9 cellular contexts compared by ENCODE assay signal in genomic region chr15:90558182-90558581, GRCh38. TPM values are rescaled to one million over a fixed set of nuclear protein-coding genes. Genes with fewer than 3 reads are reported as not detected.
DNase-seq lines count a peak whose midpoint lies in the region; ATAC-seq and TF ChIP-seq lines count a peak whose summit lies in the region.
"Had no signal": no experiment of that assay in that cellular context is flagged by ENCODE, and none has a peak within 500 bp of the region (broad histone marks: within the 10 kb centered on the region; RNA-seq: fewer than 3 reads in every experiment).

No MANE protein-coding gene starts in this region.

- H3K27ac ChIP-seq in uterus: peak overlapping the region; percentile 77 to 83

- DNase-seq in activated naive CD4-positive, alpha-beta T cell treated with anti-CD3 and anti-CD28 coated beads, Interleukin-2, amount 50 U/mL, for 72 hours (ENCODE audit: low spot score in 2 of 2): no peak
- no peak for DNase-seq in activated naive CD4-positive, alpha-beta T cell treated with anti-CD3 and anti-CD28 coated beads for 36 hours
- DNase-seq in medulla oblongata (ENCODE audit: extremely low spot score) (peak; percentile 52), uterus (peak in 1 of 2 donors; percentile 43), GM13977 (ENCODE audit: low spot score) (no peak)
- DNase-seq: NCI-H748 treated with DMSO at 0.1 percent for 48 hours had no signal

- no peak for TF ChIP-seq POLR2A in uterus (IDR thresholded peaks at IDR 0.05)

- peaks cover 9 to 15% of the 10 kb centered on the region in 2 donors for H3K4me1 ChIP-seq in uterus

- H3K4me3 ChIP-seq in uterus: no peak overlapping the region

- H3K4me3 Mint-ChIP-seq in activated naive CD4-positive, alpha-beta T cell treated with anti-CD3 and anti-CD28 coated beads for 36 hours: no peak overlapping the region
- peak overlapping the region in 4 of 5 experiments; percentile 2 to 41 (median 20) for H3K4me3 Mint-ChIP-seq in brain

- CTCF ChIA-PET in activated naive CD4-positive, alpha-beta T cell treated with anti-CD3 and anti-CD28 coated beads for 36 hours (lab: Charles Lee): no interaction called here

- no peaks in the 10 kb centered on the region for H3K9me3 Mint-ChIP-seq in activated naive CD4-positive, alpha-beta T cell treated with anti-CD3 and anti-CD28 coated beads, Interleukin-2, amount 50 U/mL, for 72 hours
- H3K9me3 Mint-ChIP-seq in activated naive CD4-positive, alpha-beta T cell treated with anti-CD3 and anti-CD28 coated beads for 36 hours: no peaks in the 10 kb centered on the region
- H3K9me3 Mint-ChIP-seq in brain: peaks cover 0 to 7% (median 0%) of the 10 kb centered on the region in 5 experiments

- no peaks in the 10 kb centered on the region for H3K9me3 ChIP-seq in uterus

- peaks cover 74% of the 10 kb centered on the region for H3K4me1 Mint-ChIP-seq in activated naive CD4-positive, alpha-beta T cell treated with anti-CD3 and anti-CD28 coated beads for 36 hours (ENCODE audit: low read depth)
- peaks cover 75% of the 10 kb centered on the region for H3K4me1 Mint-ChIP-seq in brain

- no peaks in the 10 kb centered on the region for H3K27me3 ChIP-seq in uterus

- H3K36me3 ChIP-seq in uterus: no peaks in the 10 kb centered on the region

- H3K36me3 Mint-ChIP-seq in activated naive CD4-positive, alpha-beta T cell treated with anti-CD3 and anti-CD28 coated beads, Interleukin-2, amount 50 U/mL, for 72 hours: peaks cover 0 to 31% of the 10 kb centered on the region in 2 donors
- peaks cover 19% of the 10 kb centered on the region for H3K36me3 Mint-ChIP-seq in activated naive CD4-positive, alpha-beta T cell treated with anti-CD3 and anti-CD28 coated beads for 36 hours (ENCODE audit: low read depth)
- H3K36me3 Mint-ChIP-seq in brain: peaks cover 25% of the 10 kb centered on the region

- no peak for ATAC-seq in activated naive CD4-positive, alpha-beta T cell treated with anti-CD3 and anti-CD28 coated beads, Interleukin-2, amount 50 U/mL, for 72 hours
- no peak for ATAC-seq in HG03521 (IDR thresholded peaks at IDR 0.05; ENCODE audit: unreplicated experiment)
- ATAC-seq in HG03571 (IDR thresholded peaks at IDR 0.05; ENCODE audit: unreplicated experiment): no peak

- in situ Hi-C loops in GM13977 (cut with MboI; ENCODE audit: low pct_unique_long_range_greater_than_20kb, low sequenced_read_pairs, unreplicated experiment): no loop called here

- TF ChIP-seq CTCF in brain (conservative IDR thresholded peaks at IDR 0.05) (no peak), uterus (IDR thresholded peaks at IDR 0.05) (no peak), GM13977 (IDR thresholded peaks at IDR 0.05; ENCODE audit: extremely low read depth, insufficient read depth, missing control alignments) (no peak)

- intact Hi-C loops in activated naive CD4-positive, alpha-beta T cell treated with anti-CD3 and anti-CD28 coated beads for 36 hours (cut with micrococcal nuclease): no loop called here
- intact Hi-C loops in uterus (cut with DNase I; ENCODE audit: low total_unique reads): no loop called here

- no peaks in the 10 kb centered on the region for H3K27me3 Mint-ChIP-seq in activated naive CD4-positive, alpha-beta T cell treated with anti-CD3 and anti-CD28 coated beads for 36 hours (ENCODE audit: low read depth)
- no peaks in the 10 kb centered on the region for H3K27me3 Mint-ChIP-seq in brain

- peak overlapping the region; percentile 73 to 80 for H3K27ac Mint-ChIP-seq in activated naive CD4-positive, alpha-beta T cell treated with anti-CD3 and anti-CD28 coated beads, Interleukin-2, amount 50 U/mL, for 72 hours
- no peak overlapping the region for H3K27ac Mint-ChIP-seq in activated naive CD4-positive, alpha-beta T cell treated with anti-CD3 and anti-CD28 coated beads for 36 hours
- H3K27ac Mint-ChIP-seq in brain: peak overlapping the region; percentile 35 to 94 (median 84)

RNA-seq across cellular contexts. Expression of gene CRTC3, which starts 28.5 kb away (rescaled TPM):
- total RNA-seq in activated naive CD4-positive, alpha-beta T cell treated with anti-CD3 and anti-CD28 coated beads, Interleukin-2, amount 50 U/mL, for 72 hours: 10 to 100 TPM; 41.8 to 58.1 TPM
- total RNA-seq in activated naive CD4-positive, alpha-beta T cell treated with anti-CD3 and anti-CD28 coated beads for 36 hours: 10 to 100 TPM; 40.6 to 42.7 TPM
- polyA plus RNA-seq in brain (ENCODE audit: insufficient read depth, low read depth, low replicate concordance): 37.2 TPM
- 10 to 100 TPM; 18.4 to 89.4 (median 40.9) TPM for total RNA-seq in uterus
